Comparison of ENCODE assay signal across 9 cellular contexts in the genomic region with DNA sequence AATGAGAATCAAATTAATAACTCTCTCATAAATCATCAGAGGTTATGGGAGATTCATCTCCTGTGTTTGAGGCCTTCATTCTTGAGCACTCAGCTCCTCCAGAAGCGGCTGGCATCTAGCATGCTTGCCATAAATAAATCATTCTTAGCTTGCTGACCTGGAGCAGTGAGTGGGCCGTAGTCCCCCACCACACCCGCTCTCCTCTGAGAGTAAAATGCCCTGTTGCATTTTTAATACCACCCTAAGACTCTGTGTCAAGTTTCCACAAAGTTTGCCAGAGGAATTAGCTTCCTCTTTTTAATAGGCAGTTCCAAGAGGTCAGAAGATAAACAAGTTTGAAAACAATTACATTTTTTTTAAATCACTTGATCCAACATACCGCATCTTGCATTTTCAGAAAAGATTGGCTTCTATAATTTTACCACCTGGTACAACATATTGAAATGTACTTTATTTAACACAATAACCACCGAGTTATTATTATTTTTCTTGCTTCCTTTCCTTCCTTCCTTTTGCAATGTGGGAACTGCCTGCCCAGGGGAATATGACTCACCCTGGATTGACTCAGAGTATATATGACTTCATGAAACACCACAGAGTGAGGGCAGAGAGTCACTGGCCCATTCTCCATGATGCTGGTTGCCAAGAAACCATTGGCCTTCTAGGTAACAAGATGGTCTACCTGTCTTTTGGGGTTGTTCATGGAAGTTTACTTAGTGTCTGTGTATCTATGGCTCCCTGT. TPM values are rescaled to one million over a fixed set of nuclear protein-coding genes. Genes with fewer than 3 reads are reported as not detected.
DNase-seq lines count a peak whose midpoint lies in the region; ATAC-seq and TF ChIP-seq lines count a peak whose summit lies in the region.
"Had no signal": no experiment of that assay in that cellular context is flagged by ENCODE, and none has a peak within 500 bp of the region (broad histone marks: within the 10 kb centered on the region; RNA-seq: fewer than 3 reads in every experiment).

No MANE protein-coding gene starts in this region.

- H3K36me3 Mint-ChIP-seq in CD14-positive monocyte = no peaks in the 10 kb centered on the region

- DNase-seq in CD14-positive monocyte (ENCODE audit: low spot score) = no peak
- peak; percentile 73 for DNase-seq in NB4 (ENCODE audit: low read depth)
- peak; percentile 90 for DNase-seq in epithelial cell of esophagus (ENCODE audit: low read depth)
- DNase-seq in omental fat pad (ENCODE audit: low spot score) = peak; percentile 51
- DNase-seq in NCI-H748 (lab: John Stamatoyannopoulos, UW; ENCODE audit: unreplicated experiment) = no peak
- no peak for DNase-seq in stimulated activated CD4-positive, alpha-beta T cell treated with anti-CD3 and anti-CD28 coated beads, Interleukin-4, amount 100 ng/mL, for 24 hours
- DNase-seq in activated CD8-positive, alpha-beta memory T cell treated with anti-CD3 and anti-CD28 coated beads, Interleukin-2, amount 50 U/mL, for 4 hours = no peak

- peak overlapping the region in 5 of 7 donors; percentile 35 to 70 (median 58) for H3K27ac Mint-ChIP-seq in CD14-positive monocyte
- H3K27ac Mint-ChIP-seq: dendritic cell treated with granulocyte-macrophage colony-stimulating factor and Interleukin-4, amounts not matched to agents 40 ng/mL and 50 ng/mL, for 4 days had no signal

- intact Hi-C loops in CD14-positive monocyte (cut with micrococcal nuclease) = no loop called here

- H3K4me3 ChIP-seq in NB4 (ENCODE audit: low read depth, low read length) (no peak overlapping the region), epithelial cell of esophagus (ENCODE audit: low read length) (no peak overlapping the region)

- no peak for TF ChIP-seq POLR2A in NB4 (IDR thresholded peaks at IDR 0.05; ENCODE audit: extremely low read depth, insufficient read length)

- peaks cover 10% of the 10 kb centered on the region for H3K4me1 Mint-ChIP-seq in CD14-positive monocyte

- ATAC-seq in omental fat pad (ENCODE audit: low FRiP score) = peak; percentile 80
- no peak for ATAC-seq in HG02870 (IDR thresholded peaks at IDR 0.05; ENCODE audit: unreplicated experiment)

- no peaks in the 10 kb centered on the region for H3K9me3 Mint-ChIP-seq in CD14-positive monocyte
- H3K9me3 Mint-ChIP-seq: dendritic cell treated with granulocyte-macrophage colony-stimulating factor and Interleukin-4, amounts not matched to agents 40 ng/mL and 50 ng/mL, for 4 days had no signal

- no peak for TF ChIP-seq CTCF in CD14-positive monocyte (IDR thresholded peaks at IDR 0.05)
- TF ChIP-seq CTCF in NB4 (IDR thresholded peaks at IDR 0.05; ENCODE audit: low read depth, low read length) = no peak
- TF ChIP-seq CTCF in epithelial cell of esophagus (IDR thresholded peaks at IDR 0.05; ENCODE audit: insufficient read depth, low read depth, low read length, missing control alignments) = no peak
- no peak for TF ChIP-seq CTCF in omental fat pad (IDR thresholded peaks at IDR 0.05)

- no peak overlapping the region for H3K4me3 Mint-ChIP-seq in CD14-positive monocyte
- H3K4me3 Mint-ChIP-seq: dendritic cell treated with granulocyte-macrophage colony-stimulating factor and Interleukin-4, amounts not matched to agents 40 ng/mL and 50 ng/mL, for 4 days had no signal

- peaks cover 0 to 1% (median 0%) of the 10 kb centered on the region in 3 donors for H3K27me3 Mint-ChIP-seq in CD14-positive monocyte (ENCODE audit: low read depth in 3 of 3)

RNA-seq across cellular contexts. Expression of gene CLIC5, which starts 29.4 kb away (rescaled TPM):
- polyA plus RNA-seq in CD14-positive monocyte = not detected
- total RNA-seq in omental fat pad = 10 to 100 TPM in 3 of 4 donors, 1 to 10 TPM in 1; 9.4 to 56.0 (median 21.5) TPM

Comparison
In these comparisons a context has a peak if more than half of its experiments do, and no peak if none do; other contexts are left out.
1. DNase-seq: peak in NB4 (single experiment), epithelial cell of esophagus (single experiment) and omental fat pad (single experiment); none in CD14-positive monocyte (single experiment), NCI-H748 (single experiment), stimulated activated CD4-positive, alpha-beta T cell treated with anti-CD3 and anti-CD28 coated beads, Interleukin-4, amount 100 ng/mL, for 24 hours (single experiment) and activated CD8-positive, alpha-beta memory T cell treated with anti-CD3 and anti-CD28 coated beads, Interleukin-2, amount 50 U/mL, for 4 hours (single experiment).